Comparison of ENCODE assay signal across 25 cellular contexts in genomic region chr5:43296835-43297234, GRCh38. TPM values are rescaled to one million over a fixed set of nuclear protein-coding genes. Genes with fewer than 3 reads are reported as not detected.
A peak's percentile ranks its signal among the peaks of the same experiment; 100 is the strongest.
DNase-seq lines count a peak whose midpoint lies in the region; ATAC-seq, FAIRE-seq and TF ChIP-seq lines count a peak whose summit lies in the region.
"Had no signal": no experiment of that assay in that cellular context is flagged by ENCODE, and none has a peak within 500 bp of the region (broad histone marks: within the 10 kb centered on the region; RNA-seq: fewer than 3 reads in every experiment).

No MANE protein-coding gene starts in this region.

- no peak overlapping the region for H3K27ac ChIP-seq in HepG2 (ENCODE audit: extremely low read length, insufficient read depth, low read length)
- no peak overlapping the region for H3K27ac ChIP-seq in right lobe of liver
- H3K27ac ChIP-seq: A549; BLaER1 treated with 17β-estradiol and CSF1 and Interleukin-3, amounts not matched to agents 10 nM and 100 nM had no signal

- TF ChIP-seq CTCF in HepG2 (CRISPR knock-in tag; IDR thresholded peaks at IDR 0.05), result no peak
- TF ChIP-seq CTCF in right lobe of liver (IDR thresholded peaks at IDR 0.05), result no peak

- H3K4me3 Mint-ChIP-seq in activated T-cell treated with anti-CD3 and anti-CD28 coated beads, Interleukin-2, amount 50 U/mL, for 72 hours, result no peak overlapping the region
- no peak overlapping the region for H3K4me3 Mint-ChIP-seq in activated T-cell treated with anti-CD3 and anti-CD28 coated beads, Interleukin-2, amount 50 U/mL, for 24 hours
- no peak overlapping the region for H3K4me3 Mint-ChIP-seq in activated T-helper 1 cell treated with anti-CD3 and anti-CD28 coated beads, Interleukin-12 subunit alpha, Interleukin-12 subunit beta, Interleukin-2, Interleukin-4 antibody, amounts not matched to agents 30 ng/mL and 10 ng/mL and 1 ng/mL, durations not matched to agents 14 hours and 24 hours and 36 hours
- no peak overlapping the region for H3K4me3 Mint-ChIP-seq in activated CD8-positive, alpha-beta T cell treated with anti-CD3 and anti-CD28 coated beads, Interleukin-2, amount 10 ng/mL, durations not matched to agents 7 days and 5 days
- H3K4me3 Mint-ChIP-seq: CD14-positive monocyte; CD4-positive, alpha-beta T cell; CD8-positive, alpha-beta memory T cell had no signal

- H3K27me3 ChIP-seq in HepG2 (ENCODE audit: control insufficient read depth in 1 of 2, insufficient read depth in 2 of 2, low read length in 2 of 2), result no peaks in the 10 kb centered on the region
- H3K27me3 ChIP-seq in right lobe of liver, result no peaks in the 10 kb centered on the region
- H3K27me3 ChIP-seq: BE2C; BLaER1 treated with 17β-estradiol and CSF1 and Interleukin-3, amounts not matched to agents 10 nM and 100 nM had no signal

- peaks cover 61% of the 10 kb centered on the region for H3K79me2 ChIP-seq in HepG2 (ENCODE audit: insufficient read depth, low read length)

- H3K4me3 ChIP-seq in HepG2 (replicated peaks in 1 of 3; ENCODE audit: insufficient read depth in 1 of 3, low read depth in 2 of 3, low read length in 3 of 3) (no peak overlapping the region), right lobe of liver (no peak overlapping the region)
- H3K4me3 ChIP-seq: A549; BLaER1 treated with 17β-estradiol and CSF1 and Interleukin-3, amounts not matched to agents 10 nM and 100 nM; GM12878 had no signal

- TF ChIP-seq EP300 in HepG2 (IDR thresholded peaks at IDR 0.05; ENCODE audit: low read depth in 2 of 2, low read length in 2 of 2), result no peak
- no peak for TF ChIP-seq EP300 in HepG2 (CRISPR knock-in tag; IDR thresholded peaks at IDR 0.05; ENCODE audit: borderline replicate concordance)

- POLR2A ChIA-PET in HepG2 (lab: Yijun Ruan, JAX), result no interaction called here
- POLR2A ChIA-PET in activated CD8-positive, alpha-beta T cell treated with anti-CD3 and anti-CD28 coated beads, Interleukin-2, amount 10 ng/mL, durations not matched to agents 7 days and 5 days (lab: Charles Lee), result no interaction called here

- intact Hi-C loops in HepG2 (cut with micrococcal nuclease; ENCODE audit: unreplicated experiment), result no loop called here
- intact Hi-C loops in right lobe of liver (cut with DNase I), result no loop called here
- intact Hi-C loops in activated T-helper 1 cell treated with anti-CD3 and anti-CD28 coated beads, Interleukin-12 subunit alpha, Interleukin-12 subunit beta, Interleukin-2, Interleukin-4 antibody, amounts not matched to agents 30 ng/mL and 10 ng/mL and 1 ng/mL, durations not matched to agents 14 hours and 24 hours and 36 hours (cut with micrococcal nuclease), result no loop called here

- ATAC-seq in activated T-cell treated with anti-CD3 and anti-CD28 coated beads, Interleukin-2, amount 50 U/mL, for 72 hours (replicated peaks in 1 of 2), result no peak
- ATAC-seq in HepG2 (no peak), right lobe of liver (no peak)
- ATAC-seq in activated CD8-positive, alpha-beta T cell treated with anti-CD3 and anti-CD28 coated beads, Interleukin-2, amount 10 ng/mL, durations not matched to agents 7 days and 5 days, result no peak
- ATAC-seq: A549, GM12878 had no signal

- in situ Hi-C loops in HepG2 (cut with HindIII; ENCODE audit: extremely low pct_ligation_motif_present, low pct_unique_long_range_greater_than_20kb), result no loop called here

- no peaks in the 10 kb centered on the region for H3K27me3 Mint-ChIP-seq in activated T-cell treated with anti-CD3 and anti-CD28 coated beads, Interleukin-2, amount 50 U/mL, for 72 hours (ENCODE audit: low read depth)
- H3K27me3 Mint-ChIP-seq in activated T-cell treated with anti-CD3 and anti-CD28 coated beads, Interleukin-2, amount 50 U/mL, for 24 hours, result no peaks in the 10 kb centered on the region
- H3K27me3 Mint-ChIP-seq in activated T-helper 1 cell treated with anti-CD3 and anti-CD28 coated beads, Interleukin-12 subunit alpha, Interleukin-12 subunit beta, Interleukin-2, Interleukin-4 antibody, amounts not matched to agents 30 ng/mL and 10 ng/mL and 1 ng/mL, durations not matched to agents 14 hours and 24 hours and 36 hours (ENCODE audit: insufficient read depth), result no peaks in the 10 kb centered on the region
- H3K27me3 Mint-ChIP-seq in activated CD8-positive, alpha-beta T cell treated with anti-CD3 and anti-CD28 coated beads, Interleukin-2, amount 10 ng/mL, durations not matched to agents 7 days and 5 days (ENCODE audit: low read depth), result no peaks in the 10 kb centered on the region
- H3K27me3 Mint-ChIP-seq: CD4-positive, alpha-beta T cell; CD8-positive, alpha-beta memory T cell had no signal

- H4K20me1 ChIP-seq in HepG2 (ENCODE audit: insufficient read depth, low read length), result peaks cover 81% of the 10 kb centered on the region

- TF ChIP-seq POLR2A in HepG2 (IDR thresholded peaks at IDR 0.05; ENCODE audit: insufficient read depth in 1 of 2, low read depth in 2 of 2, low read length in 2 of 2) (no peak), right lobe of liver (IDR thresholded peaks at IDR 0.05) (no peak)

- peak overlapping the region; percentile 55 for H3K27ac Mint-ChIP-seq in activated T-cell treated with anti-CD3 and anti-CD28 coated beads, Interleukin-2, amount 50 U/mL, for 72 hours
- no peak overlapping the region for H3K27ac Mint-ChIP-seq in activated T-cell treated with anti-CD3 and anti-CD28 coated beads, Interleukin-2, amount 50 U/mL, for 24 hours
- peak overlapping the region; percentile 6 for H3K27ac Mint-ChIP-seq in activated T-helper 1 cell treated with anti-CD3 and anti-CD28 coated beads, Interleukin-12 subunit alpha, Interleukin-12 subunit beta, Interleukin-2, Interleukin-4 antibody, amounts not matched to agents 30 ng/mL and 10 ng/mL and 1 ng/mL, durations not matched to agents 14 hours and 24 hours and 36 hours
- no peak overlapping the region for H3K27ac Mint-ChIP-seq in activated CD8-positive, alpha-beta T cell treated with anti-CD3 and anti-CD28 coated beads, Interleukin-2, amount 10 ng/mL, durations not matched to agents 7 days and 5 days
- H3K27ac Mint-ChIP-seq: CD4-positive, alpha-beta T cell had no signal

- H2AFZ ChIP-seq in HepG2 (ENCODE audit: low read length), result no peak overlapping the region

- H3K4me2 ChIP-seq in HepG2 (ENCODE audit: low read depth, low read length), result no peak overlapping the region
- H3K4me2 ChIP-seq: A549; BLaER1 treated with 17β-estradiol and CSF1 and Interleukin-3, amounts not matched to agents 10 nM and 100 nM had no signal

- no peak for FAIRE-seq in HepG2 (lab: Jason Lieb, UNC)
- FAIRE-seq: A549, D721Med had no signal

- H3K36me3 Mint-ChIP-seq in activated T-cell treated with anti-CD3 and anti-CD28 coated beads, Interleukin-2, amount 50 U/mL, for 72 hours (ENCODE audit: insufficient read depth in 2 of 2), result peaks cover 15 to 48% of the 10 kb centered on the region in 2 donors
- H3K36me3 Mint-ChIP-seq in activated T-cell treated with anti-CD3 and anti-CD28 coated beads, Interleukin-2, amount 50 U/mL, for 24 hours (ENCODE audit: low read depth), result peaks cover 95% of the 10 kb centered on the region
- peaks cover 62% of the 10 kb centered on the region for H3K36me3 Mint-ChIP-seq in activated T-helper 1 cell treated with anti-CD3 and anti-CD28 coated beads, Interleukin-12 subunit alpha, Interleukin-12 subunit beta, Interleukin-2, Interleukin-4 antibody, amounts not matched to agents 30 ng/mL and 10 ng/mL and 1 ng/mL, durations not matched to agents 14 hours and 24 hours and 36 hours (ENCODE audit: low read depth)
- peaks cover 57% of the 10 kb centered on the region for H3K36me3 Mint-ChIP-seq in activated CD8-positive, alpha-beta T cell treated with anti-CD3 and anti-CD28 coated beads, Interleukin-2, amount 10 ng/mL, durations not matched to agents 7 days and 5 days (ENCODE audit: low read depth)

- H3K9me3 ChIP-seq in HepG2 (ENCODE audit: low read length) (no peaks in the 10 kb centered on the region), right lobe of liver (no peaks in the 10 kb centered on the region)
- H3K9me3 ChIP-seq: A549; BE2C; BLaER1 treated with 17β-estradiol and CSF1 and Interleukin-3, amounts not matched to agents 10 nM and 100 nM had no signal

- DNase-seq in activated T-cell treated with anti-CD3 and anti-CD28 coated beads, Interleukin-2, amount 50 U/mL, for 72 hours, result no peak
- DNase-seq in activated T-cell treated with anti-CD3 and anti-CD28 coated beads, Interleukin-2, amount 50 U/mL, for 24 hours, result no peak
- DNase-seq in HepG2 (ENCODE audit: low spot score), result no peak
- no peak for DNase-seq in right lobe of liver
- no peak for DNase-seq in activated T-helper 1 cell treated with anti-CD3 and anti-CD28 coated beads, Interleukin-12 subunit alpha, Interleukin-12 subunit beta, Interleukin-2, Interleukin-4 antibody, amounts not matched to agents 30 ng/mL and 10 ng/mL and 1 ng/mL, durations not matched to agents 14 hours and 24 hours and 36 hours (ENCODE audit: low spot score)
- no peak for DNase-seq in activated CD8-positive, alpha-beta T cell treated with anti-CD3 and anti-CD28 coated beads, Interleukin-2, amount 10 ng/mL, durations not matched to agents 7 days and 5 days
- DNase-seq in iPS-NIHi11 (ENCODE audit: low spot score), result no peak
- DNase-seq: 8988T; ACHN; AML-193; BE2C; CD4-positive, alpha-beta T cell; CD8-positive, alpha-beta memory T cell; DMS 273 treated with DMSO at 0.1 percent for 48 hours; DMS79; EL; GDM1; GOT3; H7; HCEC 1CT had no signal

- 96% methylated on average over 2 of the region's 2 CpGs for WGBS in HepG2 (ENCODE audit: low lambda C conversion rate)
- 100% methylated on average over 2 of the region's 2 CpGs for WGBS in right lobe of liver (ENCODE audit: insufficient coverage, low coverage, low lambda C conversion rate, missing lambda C conversion rate)

- H3K4me1 ChIP-seq in HepG2 (ENCODE audit: insufficient read depth, low read length) (peaks cover 21% of the 10 kb centered on the region), right lobe of liver (peaks cover 0 to 4% (median 0%) of the 10 kb centered on the region in 4 donors)
- H3K4me1 ChIP-seq: A549 had no signal

- H3K36me3 ChIP-seq in HepG2 (replicated peaks in 1 of 2; ENCODE audit: control insufficient read depth in 1 of 2, insufficient read depth in 2 of 2, low read length in 2 of 2) (peaks cover 8 to 85% of the 10 kb centered on the region in 2 experiments), right lobe of liver (peaks cover 4 to 78% (median 34%) of the 10 kb centered on the region in 4 donors)

- CTCF ChIA-PET in HepG2 (lab: Yijun Ruan, JAX; ENCODE audit: low intra/inter-chr PET ratio, low total read pairs), result no interaction called here
- CTCF ChIA-PET in activated CD8-positive, alpha-beta T cell treated with anti-CD3 and anti-CD28 coated beads, Interleukin-2, amount 10 ng/mL, durations not matched to agents 7 days and 5 days (lab: Charles Lee), result interaction anchor here (1.3 kb wide), 1 partner anchor 10 kb away, joined by 3 read pairs; no protein-coding TSS in a partner anchor

- H3K4me1 Mint-ChIP-seq in activated T-cell treated with anti-CD3 and anti-CD28 coated beads, Interleukin-2, amount 50 U/mL, for 72 hours (ENCODE audit: low read depth), result peaks cover 9% of the 10 kb centered on the region
- H3K4me1 Mint-ChIP-seq in activated T-cell treated with anti-CD3 and anti-CD28 coated beads, Interleukin-2, amount 50 U/mL, for 24 hours (ENCODE audit: low read depth), result peaks cover 20% of the 10 kb centered on the region
- H3K4me1 Mint-ChIP-seq in activated T-helper 1 cell treated with anti-CD3 and anti-CD28 coated beads, Interleukin-12 subunit alpha, Interleukin-12 subunit beta, Interleukin-2, Interleukin-4 antibody, amounts not matched to agents 30 ng/mL and 10 ng/mL and 1 ng/mL, durations not matched to agents 14 hours and 24 hours and 36 hours (ENCODE audit: low read depth), result peaks cover 36% of the 10 kb centered on the region
- peaks cover 9% of the 10 kb centered on the region for H3K4me1 Mint-ChIP-seq in activated CD8-positive, alpha-beta T cell treated with anti-CD3 and anti-CD28 coated beads, Interleukin-2, amount 10 ng/mL, durations not matched to agents 7 days and 5 days (ENCODE audit: low read depth)
- H3K4me1 Mint-ChIP-seq: CD14-positive monocyte had no signal

- BruUV-seq in HepG2 (replicated peaks; lab: Mats Ljungman, UMichigan), result no TSS peak

- no peak for TF ChIP-seq RAD21 in HepG2 (CRISPR knock-in tag; IDR thresholded peaks at IDR 0.05)

- H3K9me3 Mint-ChIP-seq in activated T-cell treated with anti-CD3 and anti-CD28 coated beads, Interleukin-2, amount 50 U/mL, for 72 hours, result no peaks in the 10 kb centered on the region
- no peaks in the 10 kb centered on the region for H3K9me3 Mint-ChIP-seq in activated T-cell treated with anti-CD3 and anti-CD28 coated beads, Interleukin-2, amount 50 U/mL, for 24 hours
- H3K9me3 Mint-ChIP-seq in activated T-helper 1 cell treated with anti-CD3 and anti-CD28 coated beads, Interleukin-12 subunit alpha, Interleukin-12 subunit beta, Interleukin-2, Interleukin-4 antibody, amounts not matched to agents 30 ng/mL and 10 ng/mL and 1 ng/mL, durations not matched to agents 14 hours and 24 hours and 36 hours, result no peaks in the 10 kb centered on the region
- no peaks in the 10 kb centered on the region for H3K9me3 Mint-ChIP-seq in activated CD8-positive, alpha-beta T cell treated with anti-CD3 and anti-CD28 coated beads, Interleukin-2, amount 10 ng/mL, durations not matched to agents 7 days and 5 days (ENCODE audit: insufficient read depth)
- H3K9me3 Mint-ChIP-seq: CD14-positive monocyte; CD4-positive, alpha-beta T cell; CD8-positive, alpha-beta memory T cell had no signal

- H3K9ac ChIP-seq in HepG2 (ENCODE audit: insufficient read depth, low read depth, low read length), result no peak overlapping the region
- H3K9ac ChIP-seq: BLaER1 treated with 17β-estradiol and CSF1 and Interleukin-3, amounts not matched to agents 10 nM and 100 nM had no signal

RNA-seq across cellular contexts. Expression of gene HMGCS1, which starts 16.4 kb away (rescaled TPM):
- total RNA-seq in activated T-cell treated with anti-CD3 and anti-CD28 coated beads, Interleukin-2, amount 50 U/mL, for 72 hours, result 10 to 100 TPM; 78.6 to 81.5 TPM
- total RNA-seq in HepG2 (2016; rRNA removed; fragmentation: Illumina TruSeq; extraction: Trizol), result 318 and 569 TPM in 2 replicates
- 102 and 103 TPM in 2 replicates for total RNA-seq in HepG2 (2016; cell fraction: cytosol; rRNA removed; fragmentation: Illumina TruSeq; extraction: Trizol; ENCODE audit: low read depth)
- 324 and 538 TPM in 2 replicates for total RNA-seq in HepG2 (2016; cell fraction: insoluble cytoplasmic fraction; rRNA removed; fragmentation: Illumina TruSeq; extraction: Trizol)
- 88.2 and 99.0 TPM in 2 replicates for total RNA-seq in HepG2 (2016; cell fraction: membrane; rRNA removed; fragmentation: Illumina TruSeq; extraction: Trizol)
- total RNA-seq in HepG2 (2016; cell fraction: nucleus; rRNA removed; fragmentation: Illumina TruSeq; extraction: Trizol), result 264 and 285 TPM in 2 replicates
- polyA plus RNA-seq in HepG2 (2011; rRNA removed), result 56.8 and 102 TPM in 2 replicates
- 18.1 and 55.8 TPM in 2 replicates for polyA plus RNA-seq in HepG2 (2011; cell fraction: cytosol; rRNA removed)
- polyA plus RNA-seq in HepG2 (2011; cell fraction: nucleus; rRNA removed), result 66.5 and 148 TPM in 2 replicates
- 234 and 245 TPM in 2 replicates for polyA plus RNA-seq in HepG2 (2012)
- polyA plus RNA-seq in HepG2 (2016; cell fraction: cytosol; fragmentation: Illumina TruSeq; extraction: Trizol; ENCODE audit: low read depth), result 9.1 and 11.3 TPM in 2 replicates
- polyA plus RNA-seq in HepG2 (2016; cell fraction: insoluble cytoplasmic fraction; fragmentation: Illumina TruSeq; extraction: Trizol; ENCODE audit: low read depth), result 406 and 419 TPM in 2 replicates
- polyA plus RNA-seq in HepG2 (2016; cell fraction: membrane; fragmentation: Illumina TruSeq; extraction: Trizol; ENCODE audit: low read depth), result 30.9 and 36.1 TPM in 2 replicates
- 378 and 389 TPM in 2 replicates for polyA plus RNA-seq in HepG2 (2016; cell fraction: nucleus; fragmentation: Illumina TruSeq; extraction: Trizol; ENCODE audit: insufficient read depth, low read depth)
- polyA minus RNA-seq in HepG2 (2011; rRNA and poly(A)+ RNA removed; ENCODE audit: low replicate concordance), result 22.2 and 53.8 TPM in 2 replicates
- 57.9 and 117 TPM in 2 replicates for polyA minus RNA-seq in HepG2 (2011; cell fraction: cytosol; rRNA and poly(A)+ RNA removed)
- 197 and 349 TPM in 2 replicates for polyA minus RNA-seq in HepG2 (2011; cell fraction: nucleus; rRNA and poly(A)+ RNA removed)
- 100 to 1,000 TPM in 2 of 6 experiments, 10 to 100 TPM in 4; 27.9 to 341 (median 62.0) TPM for total RNA-seq in right lobe of liver
- 216 and 218 TPM in 2 replicates for total RNA-seq in activated T-helper 1 cell treated with anti-CD3 and anti-CD28 coated beads, Interleukin-12 subunit alpha, Interleukin-12 subunit beta, Interleukin-2, Interleukin-4 antibody, amounts not matched to agents 30 ng/mL and 10 ng/mL and 1 ng/mL, durations not matched to agents 14 hours and 24 hours and 36 hours
- total RNA-seq in activated CD8-positive, alpha-beta T cell treated with anti-CD3 and anti-CD28 coated beads, Interleukin-2, amount 10 ng/mL, durations not matched to agents 7 days and 5 days, result 10 to 100 TPM; 82.4 to 90.6 TPM

Comparison
In these comparisons a context has a peak if more than half of its experiments do, and no peak if none do; other contexts are left out.
1. H3K27ac Mint-ChIP-seq: peak in activated T-cell treated with anti-CD3 and anti-CD28 coated beads, Interleukin-2, amount 50 U/mL, for 72 hours (single experiment) and activated T-helper 1 cell treated with anti-CD3 and anti-CD28 coated beads, Interleukin-12 subunit alpha, Interleukin-12 subunit beta, Interleukin-2, Interleukin-4 antibody, amounts not matched to agents 30 ng/mL and 10 ng/mL and 1 ng/mL, durations not matched to agents 14 hours and 24 hours and 36 hours (single experiment); none in activated T-cell treated with anti-CD3 and anti-CD28 coated beads, Interleukin-2, amount 50 U/mL, for 24 hours (single experiment) and activated CD8-positive, alpha-beta T cell treated with anti-CD3 and anti-CD28 coated beads, Interleukin-2, amount 10 ng/mL, durations not matched to agents 7 days and 5 days (single experiment).